ENCODE assay signal across 1 cellular context in genomic region chr1:85308837-85309350, GRCh38.
TF ChIP-seq lines count a peak whose summit lies in the region.

No MANE protein-coding gene starts in this region.

TF ChIP-seq in HCT116, 20 proteins besides CTCF, POLR2A, EP300 and RAD21:
- TF ChIP-seq ATF3 (IDR thresholded peaks at IDR 0.05) (no peak), TCF7L2 (IDR thresholded peaks at IDR 0.05; ENCODE audit: borderline replicate concordance, extremely low read depth, insufficient read depth, insufficient read length) (no peak)
